10 cellular contexts compared by ENCODE assay signal in the genomic region with DNA sequence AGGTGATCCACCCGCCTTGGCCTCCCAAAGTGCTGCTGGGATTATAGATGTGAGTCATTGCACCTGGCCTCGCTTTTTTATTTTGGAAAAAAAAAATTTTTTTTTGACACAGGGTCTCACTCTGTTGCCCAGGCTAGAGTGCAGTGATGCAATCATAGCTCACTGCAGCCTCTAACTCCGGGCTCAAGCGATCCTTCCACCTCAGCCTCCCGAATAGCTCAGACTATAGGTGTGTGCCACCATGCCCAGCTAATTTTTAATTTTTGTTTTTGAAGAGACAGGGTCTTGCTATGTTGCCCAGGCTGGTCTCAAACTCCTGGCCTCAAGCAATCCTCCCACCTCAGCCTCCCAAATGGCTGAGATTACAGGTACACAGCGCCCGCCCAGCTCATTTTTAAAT. TPM values are rescaled to one million over a fixed set of nuclear protein-coding genes. Genes with fewer than 3 reads are reported as not detected.
DNase-seq lines count a peak whose midpoint lies in the region; ATAC-seq, FAIRE-seq and TF ChIP-seq lines count a peak whose summit lies in the region.
"Not testable (repeated sequence)": the region's sequence is repeated elsewhere in the genome, so short reads cannot be mapped to it uniquely, and the experiment has no call there.
"Had no signal": no experiment of that assay in that cellular context is flagged by ENCODE, and none has a peak within 500 bp of the region (broad histone marks: within the 10 kb centered on the region; RNA-seq: fewer than 3 reads in every experiment).

No MANE protein-coding gene starts in this region.

- H2AFZ ChIP-seq in IMR-90 (replicated peaks; ENCODE audit: low read length, poor library complexity); keratinocyte (ENCODE audit: control insufficient read depth, low read length): not testable (repeated sequence)

- not testable (repeated sequence) for H3K14ac ChIP-seq in IMR-90 (replicated peaks; ENCODE audit: low read depth, low read length)

- not testable (repeated sequence) for H3K9ac ChIP-seq in IMR-90 (ENCODE audit: low read depth, low read length); keratinocyte (ENCODE audit: control insufficient read depth, extremely low read depth, insufficient read depth, low read length)

- dilution Hi-C loops in IMR-90 (cut with HindIII; ENCODE audit: low sequenced_read_pairs, unreplicated experiment); keratinocyte (cut with MboI; ENCODE audit: extremely low pct_ligation_motif_present, low sequenced_read_pairs): not testable (repeated sequence)

- peaks cover 12% of the 10 kb centered on the region for H3K9me1 ChIP-seq in IMR-90 (ENCODE audit: insufficient read depth, low read length)
- H3K9me1 ChIP-seq in keratinocyte (ENCODE audit: control insufficient read depth, extremely low read depth, insufficient read depth, low read length), result not testable (repeated sequence)

- POLR2A ChIA-PET in IMR-90 (lab: Charles Lee; ENCODE audit: unreplicated experiment), result not testable (repeated sequence)

- DNase-seq in DMS53 (lab: John Stamatoyannopoulos, UW), result peak; percentile 31
- not testable (repeated sequence) for DNase-seq in IMR-90; RWPE2 (ENCODE audit: low spot score); epithelial cell of prostate (ENCODE audit: low read depth, low spot score); keratinocyte (ENCODE audit: low read depth, low spot score); type B pancreatic cell (ENCODE audit: extremely low spot score, unreplicated experiment)

- not testable (repeated sequence) for H3K9me3 Mint-ChIP-seq in activated T-helper 17 cell treated with anti-CD3 and anti-CD28 coated beads, Interleukin-2, amount 50 U/mL, for 72 hours; type B pancreatic cell

- not testable (repeated sequence) for H3K4ac ChIP-seq in IMR-90 (ENCODE audit: low read depth, low read length)

- 100% methylated on average over 1 of the region's 7 CpGs; no CpG with 5 or more reads in 1 of the 2 experiments for WGBS in IMR-90 (ENCODE audit: extremely low coverage in 2 of 2, insufficient read length in 1 of 2), 2 experiments

- TF ChIP-seq POLR2A in IMR-90 (IDR thresholded peaks at IDR 0.05; ENCODE audit: low read depth, low read length), result not testable (repeated sequence)

- in situ Hi-C loops in IMR-90 (cut with MboI; ENCODE audit: low sequenced_read_pairs), result not testable (repeated sequence)

- H2AK9ac ChIP-seq in IMR-90 (replicated peaks; ENCODE audit: low read depth, low read length, poor library complexity), result not testable (repeated sequence)

- H3K36me3 Mint-ChIP-seq in activated T-helper 17 cell treated with anti-CD3 and anti-CD28 coated beads, Interleukin-2, amount 50 U/mL, for 72 hours (ENCODE audit: low read depth); type B pancreatic cell: not testable (repeated sequence)

- H3K9me3 ChIP-seq in IMR-90 (ENCODE audit: control insufficient read depth, insufficient read depth, low read length); RWPE2 (ENCODE audit: severe bottlenecking); keratinocyte (ENCODE audit: control insufficient read depth, low read depth, low read length): not testable (repeated sequence)

- TF ChIP-seq RAD21 in IMR-90 (IDR thresholded peaks at IDR 0.05; ENCODE audit: low read length), result not testable (repeated sequence)

- not testable (repeated sequence) for H3K4me3 ChIP-seq in IMR-90 (ENCODE audit: insufficient read depth, low read depth, low read length); RWPE2 (ENCODE audit: severe bottlenecking); keratinocyte (ENCODE audit: control insufficient read depth in 2 of 3, extremely low read depth in 1 of 3, insufficient read depth in 2 of 3, low read depth in 1 of 3, low read length in 3 of 3)

- not testable (repeated sequence) for H4K91ac ChIP-seq in IMR-90 (ENCODE audit: insufficient read depth, low read depth, low read length)

- not testable (repeated sequence) for ATAC-seq in IMR-90 (ENCODE audit: low read depth); RWPE2 (ENCODE audit: low read depth); activated T-helper 17 cell treated with anti-CD3 and anti-CD28 coated beads, Interleukin-2, amount 50 U/mL, for 72 hours (replicated peaks)

- H2BK15ac ChIP-seq in IMR-90 (ENCODE audit: low read depth, low read length), result not testable (repeated sequence)

- H3K56ac ChIP-seq in IMR-90 (ENCODE audit: extremely low read depth, insufficient read depth, low read length), result not testable (repeated sequence)

- H2BK120ac ChIP-seq in IMR-90 (ENCODE audit: low read depth, low read length), result not testable (repeated sequence)

- H3K79me1 ChIP-seq in IMR-90 (ENCODE audit: low read depth in 1 of 2, low read length in 2 of 2), result not testable (repeated sequence)

- H4K20me1 ChIP-seq in IMR-90 (ENCODE audit: insufficient read depth, low read length); keratinocyte (ENCODE audit: control insufficient read depth, extremely low read depth, insufficient read depth, low read length): not testable (repeated sequence)

- H3K79me2 ChIP-seq in keratinocyte (ENCODE audit: control insufficient read depth, insufficient read depth, low read length), result not testable (repeated sequence)

- H3K4me1 Mint-ChIP-seq in activated T-helper 17 cell treated with anti-CD3 and anti-CD28 coated beads, Interleukin-2, amount 50 U/mL, for 72 hours, result peaks cover 17% of the 10 kb centered on the region
- H3K4me1 Mint-ChIP-seq in type B pancreatic cell (ENCODE audit: unreplicated experiment), result not testable (repeated sequence)

- not testable (repeated sequence) for H3K27ac Mint-ChIP-seq in activated T-helper 17 cell treated with anti-CD3 and anti-CD28 coated beads, Interleukin-2, amount 50 U/mL, for 72 hours
- H3K27ac Mint-ChIP-seq in type B pancreatic cell, result peak overlapping the region; percentile 70

- not testable (repeated sequence) for TF ChIP-seq CTCF in IMR-90 (conservative IDR thresholded peaks at IDR 0.05; ENCODE audit: low read depth, low read length); RWPE2 (IDR thresholded peaks at IDR 0.05; ENCODE audit: poor library complexity, severe bottlenecking); keratinocyte (optimal IDR thresholded peaks at IDR 0.05 in 1 of 3, IDR thresholded peaks at IDR 0.05 in 1 of 3, conservative IDR thresholded peaks at IDR 0.05 in 1 of 3; ENCODE audit: extremely low read depth in 1 of 3, insufficient read depth in 2 of 3, low read length in 3 of 3); type B pancreatic cell (conservative IDR thresholded peaks at IDR 0.05)

- not testable (repeated sequence) for H4K5ac ChIP-seq in IMR-90 (ENCODE audit: low read depth, low read length)

- not testable (repeated sequence) for FAIRE-seq in keratinocyte (lab: Jason Lieb, UNC)

- H3K23ac ChIP-seq in IMR-90 (ENCODE audit: low read depth, low read length), result not testable (repeated sequence)

- H3K4me3 Mint-ChIP-seq in activated T-helper 17 cell treated with anti-CD3 and anti-CD28 coated beads, Interleukin-2, amount 50 U/mL, for 72 hours, result peak overlapping the region; percentile 63
- not testable (repeated sequence) for H3K4me3 Mint-ChIP-seq in type B pancreatic cell

- not testable (repeated sequence) for H3K4me2 ChIP-seq in IMR-90 (ENCODE audit: low read depth, low read length)
- peak overlapping the region; percentile 14 for H3K4me2 ChIP-seq in keratinocyte (ENCODE audit: control insufficient read depth, extremely low read depth, insufficient read depth, low read depth, low read length)

- H3K27ac ChIP-seq in IMR-90 (ENCODE audit: insufficient read depth, low read length), result not testable (repeated sequence)
- H3K27ac ChIP-seq in RWPE2 (ENCODE audit: poor library complexity, severe bottlenecking), result peak overlapping the region; percentile 97
- peak overlapping the region; percentile 100 for H3K27ac ChIP-seq in epithelial cell of prostate
- peak overlapping the region; percentile 98 for H3K27ac ChIP-seq in keratinocyte (ENCODE audit: control insufficient read depth, insufficient read depth, low read length)

- BruUV-seq in IMR-90 (replicated peaks; lab: Mats Ljungman, UMichigan), result not testable (repeated sequence)

- not testable (repeated sequence) for H3K36me3 ChIP-seq in IMR-90 (ENCODE audit: control insufficient read depth, insufficient read depth, low read length); RWPE2 (ENCODE audit: low read depth); keratinocyte (ENCODE audit: control insufficient read depth in 2 of 2, extremely low read depth in 1 of 2, insufficient read depth in 2 of 2, low read length in 2 of 2)

- not testable (repeated sequence) for H3K4me1 ChIP-seq in IMR-90 (ENCODE audit: control insufficient read depth, insufficient read depth, low read length)
- H3K4me1 ChIP-seq in RWPE2 (ENCODE audit: insufficient read depth, poor library complexity, severe bottlenecking), result peaks cover 18% of the 10 kb centered on the region
- peaks cover 22% of the 10 kb centered on the region for H3K4me1 ChIP-seq in keratinocyte (ENCODE audit: control insufficient read depth, extremely low read depth, insufficient read depth, low read length)

- H2BK5ac ChIP-seq in IMR-90 (ENCODE audit: low read depth, low read length, poor library complexity, severe bottlenecking), result not testable (repeated sequence)

- not testable (repeated sequence) for H4K8ac ChIP-seq in IMR-90 (ENCODE audit: low read depth in 2 of 2, low read length in 2 of 2)

- H2AK5ac ChIP-seq in IMR-90 (ENCODE audit: low read depth, low read length), result not testable (repeated sequence)

- intact Hi-C loops in IMR-90 (cut with micrococcal nuclease), result not testable (repeated sequence)

- H3K27me3 ChIP-seq in IMR-90 (ENCODE audit: control insufficient read depth, insufficient read depth, low read length); RWPE2 (ENCODE audit: insufficient read depth, poor library complexity, severe bottlenecking); keratinocyte (ENCODE audit: control insufficient read depth, extremely low read depth, insufficient read depth, low read length): not testable (repeated sequence)

- CTCF ChIA-PET in IMR-90 (lab: Yijun Ruan, JAX), result not testable (repeated sequence)

- not testable (repeated sequence) for H2BK20ac ChIP-seq in IMR-90 (ENCODE audit: low read depth, low read length)

- H3K27me3 Mint-ChIP-seq in activated T-helper 17 cell treated with anti-CD3 and anti-CD28 coated beads, Interleukin-2, amount 50 U/mL, for 72 hours; type B pancreatic cell: not testable (repeated sequence)

- not testable (repeated sequence) for H3K18ac ChIP-seq in IMR-90 (ENCODE audit: low read depth, low read length)

RNA-seq across cellular contexts. Expression of gene MYH16, which starts 2.3 kb away (rescaled TPM):
- 0.18 and 0.28 TPM in 2 replicates for total RNA-seq in IMR-90 (2012; rRNA removed)
- 0.03 and 0.09 TPM in 2 replicates for polyA plus RNA-seq in IMR-90 (2012; rRNA removed)
- polyA plus RNA-seq in IMR-90 (2012; cell fraction: cytosol; rRNA removed), result 0.02 and 0.09 TPM in 2 replicates
- polyA plus RNA-seq in IMR-90 (2012; cell fraction: nucleus; rRNA removed; ENCODE audit: low replicate concordance), result 0.03 and 0.04 TPM in 2 replicates
- total RNA-seq in activated T-helper 17 cell treated with anti-CD3 and anti-CD28 coated beads, Interleukin-2, amount 50 U/mL, for 72 hours, result not detected
- 0.55 to 2.2 TPM (median 0.69 TPM) in 3 replicates for polyA plus RNA-seq in keratinocyte
- polyA plus RNA-seq in keratinocyte (2011; ENCODE audit: low read depth), result 1.7 TPM
- 0.84 and 1.1 TPM in 2 replicates for polyA plus RNA-seq in keratinocyte (2011; cell fraction: cytosol; rRNA removed)
- polyA plus RNA-seq in keratinocyte (2011; cell fraction: nucleus; rRNA removed), result 1.8 and 2.3 TPM in 2 replicates
- polyA plus RNA-seq in keratinocyte (2012; ENCODE audit: low replicate concordance), result 1.3 and 3.6 TPM in 2 replicates
- polyA minus RNA-seq in keratinocyte, result 0.40 to 0.77 TPM (median 0.52 TPM) in 3 replicates
- polyA minus RNA-seq in keratinocyte (2011; cell fraction: cytosol; rRNA and poly(A)+ RNA removed), result not detected
- 0.11 and 0.85 TPM in 2 replicates for polyA minus RNA-seq in keratinocyte (2011; cell fraction: nucleus; rRNA and poly(A)+ RNA removed)
- total RNA-seq in type B pancreatic cell (ENCODE audit: low replicate concordance), result not detected in 2 replicates
- total RNA-seq: CD4-positive, CD25-positive, alpha-beta regulatory T cell; CD8-positive, alpha-beta memory T cell; GM23248 had no signal
- polyA plus RNA-seq: CD4-positive, CD25-positive, alpha-beta regulatory T cell; CD8-positive, alpha-beta memory T cell; GM23248 had no signal

RNA-seq across cellular contexts. Expression of gene ARPC1A, which starts 50.8 kb away (rescaled TPM):
- total RNA-seq in IMR-90 (2012; rRNA removed), result 321 and 327 TPM in 2 replicates
- polyA plus RNA-seq in IMR-90 (2012; rRNA removed), result 253 and 260 TPM in 2 replicates
- 307 and 343 TPM in 2 replicates for polyA plus RNA-seq in IMR-90 (2012; cell fraction: cytosol; rRNA removed)
- 103 and 113 TPM in 2 replicates for polyA plus RNA-seq in IMR-90 (2012; cell fraction: nucleus; rRNA removed; ENCODE audit: low replicate concordance)
- 10 to 100 TPM; 47.4 to 74.1 TPM for total RNA-seq in activated T-helper 17 cell treated with anti-CD3 and anti-CD28 coated beads, Interleukin-2, amount 50 U/mL, for 72 hours
- polyA plus RNA-seq in keratinocyte, result 123 to 265 TPM (median 133 TPM) in 3 replicates
- 56.4 TPM for polyA plus RNA-seq in keratinocyte (2011; ENCODE audit: low read depth)
- polyA plus RNA-seq in keratinocyte (2011; cell fraction: cytosol; rRNA removed), result 212 and 265 TPM in 2 replicates
- 73.8 and 76.3 TPM in 2 replicates for polyA plus RNA-seq in keratinocyte (2011; cell fraction: nucleus; rRNA removed)
- 226 and 237 TPM in 2 replicates for polyA plus RNA-seq in keratinocyte (2012; ENCODE audit: low replicate concordance)
- polyA minus RNA-seq in keratinocyte, result 212 to 234 TPM (median 217 TPM) in 3 replicates
- 172 TPM for polyA minus RNA-seq in keratinocyte (2011; cell fraction: cytosol; rRNA and poly(A)+ RNA removed)
- polyA minus RNA-seq in keratinocyte (2011; cell fraction: nucleus; rRNA and poly(A)+ RNA removed), result 40.4 and 47.5 TPM in 2 replicates
- 164 and 209 TPM in 2 replicates for total RNA-seq in type B pancreatic cell (ENCODE audit: low replicate concordance)
